In genomic region chr2:109365131-109365530, GRCh38 we compare ENCODE assay signal across 18 cellular contexts.
"Had no signal": no experiment of that assay in that cellular context is flagged by ENCODE, and none has a peak within 500 bp of the region (broad histone marks: within the 10 kb centered on the region; RNA-seq: fewer than 3 reads in every experiment).

No MANE protein-coding gene starts in this region.

- H3K4me1 Mint-ChIP-seq: activated naive CD8-positive, alpha-beta T cell treated with anti-CD3 and anti-CD28 coated beads, Interleukin-2, amount 50 U/mL, for 24 hours had no signal

- H3K27ac Mint-ChIP-seq: activated naive CD8-positive, alpha-beta T cell treated with anti-CD3 and anti-CD28 coated beads, Interleukin-2, amount 50 U/mL, for 24 hours had no signal

- H3K27ac ChIP-seq: left ventricle myocardium inferior, SK-N-MC, thoracic aorta, upper lobe of left lung, VCaP had no signal

- H3K4me3 ChIP-seq: left ventricle myocardium inferior, mucosa of descending colon, SK-N-MC, smooth muscle cell, thoracic aorta, upper lobe of left lung had no signal

- H3K9me3 Mint-ChIP-seq: activated naive CD8-positive, alpha-beta T cell treated with anti-CD3 and anti-CD28 coated beads, Interleukin-2, amount 50 U/mL, for 24 hours had no signal

- H3K27me3 ChIP-seq: upper lobe of left lung had no signal

- ATAC-seq: activated naive CD8-positive, alpha-beta T cell treated with anti-CD3 and anti-CD28 coated beads, Interleukin-2, amount 50 U/mL, for 24 hours; mucosa of descending colon; sciatic nerve had no signal

- DNase-seq: activated gamma-delta T cell; activated naive CD4-positive, alpha-beta T cell treated with anti-CD3 and anti-CD28 coated beads, Interleukin-2, amount 50 U/mL, for 16 hours; activated naive CD8-positive, alpha-beta T cell treated with anti-CD3 and anti-CD28 coated beads, Interleukin-2, amount 50 U/mL, for 24 hours; cerebellar nuclear complex; effector CD4-positive, alpha-beta T cell; erythroblast; foreskin fibroblast; left ventricle myocardium inferior; mucosa of descending colon; nucleus accumbens; stimulated activated CD4-positive, alpha-beta T cell treated with anti-CD3 and anti-CD28 coated beads, Interleukin-2, amount 100 ng/mL, for 48 hours; stimulated activated naive CD4-positive, alpha-beta T cell; upper lobe of left lung had no signal

- H3K4me2 ChIP-seq: smooth muscle cell had no signal

- H3K27me3 Mint-ChIP-seq: activated naive CD8-positive, alpha-beta T cell treated with anti-CD3 and anti-CD28 coated beads, Interleukin-2, amount 50 U/mL, for 24 hours had no signal

- H3K36me3 ChIP-seq: left ventricle myocardium inferior, thoracic aorta, upper lobe of left lung had no signal

- H3K4me3 Mint-ChIP-seq: activated naive CD8-positive, alpha-beta T cell treated with anti-CD3 and anti-CD28 coated beads, Interleukin-2, amount 50 U/mL, for 24 hours had no signal

- H3K9me3 ChIP-seq: mucosa of descending colon had no signal

- H3K4me1 ChIP-seq: upper lobe of left lung had no signal
